In the genomic region with DNA sequence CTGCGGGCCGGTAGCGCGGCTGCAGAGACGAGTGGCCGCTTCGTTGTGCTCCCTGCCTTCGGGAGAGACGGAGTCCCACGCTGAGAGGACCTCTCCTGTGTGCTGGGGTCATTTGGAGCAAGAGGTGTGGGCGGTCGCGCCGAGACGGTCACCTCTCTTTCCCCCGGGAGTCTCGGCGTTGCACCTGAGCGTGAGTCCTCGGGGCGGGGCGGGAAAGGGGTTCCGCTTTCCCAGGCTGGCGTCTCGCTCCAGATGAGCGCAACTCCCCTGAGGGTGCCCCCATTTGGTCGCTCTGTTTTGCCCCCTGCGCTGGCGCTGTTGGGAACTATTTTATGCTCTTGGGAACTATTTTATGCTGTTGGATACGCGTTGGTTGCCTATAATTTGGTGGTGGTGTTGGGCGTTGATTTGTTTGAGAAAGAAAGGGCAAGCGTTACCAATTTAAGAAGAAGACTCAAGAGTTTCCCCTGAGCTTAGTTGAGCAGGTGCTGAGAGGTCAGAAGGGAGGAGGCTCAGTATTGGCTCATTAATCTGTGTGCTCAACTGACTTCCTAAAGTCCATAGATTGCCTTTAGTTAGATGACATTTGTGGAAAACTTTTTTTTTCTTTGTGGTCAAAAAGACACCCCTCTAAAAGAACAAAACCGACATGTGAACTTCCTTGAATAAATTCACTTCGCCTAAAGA, we compare ENCODE assay signal across 8 cellular contexts. TPM values are rescaled to one million over a fixed set of nuclear protein-coding genes. Genes with fewer than 3 reads are reported as not detected.
DNase-seq lines count a peak whose midpoint lies in the region; ATAC-seq and TF ChIP-seq lines count a peak whose summit lies in the region.

No MANE protein-coding gene starts in this region.

- 15% methylated on average over 9 of the region's 35 CpGs for WGBS in esophagus muscularis mucosa

- peak overlapping the region; percentile 15 to 70 (median 42) for H3K27ac Mint-ChIP-seq in nephron
- H3K27ac Mint-ChIP-seq in type B pancreatic cell, result peak overlapping the region; percentile 83

- peak; percentile 23 for ATAC-seq in HG03025 (IDR thresholded peaks at IDR 0.05; ENCODE audit: low FRiP score, unreplicated experiment)

- peak; percentile 43 for DNase-seq in NK-92 treated with Interleukin-12 subunit alpha and Interleukin-12 subunit beta, amount 100 ng/mL, for 24 hours (lab: John Stamatoyannopoulos, UW)
- no peak for DNase-seq in NK-92 (lab: John Stamatoyannopoulos, UW; ENCODE audit: unreplicated experiment)
- DNase-seq in NCI-H510A (lab: John Stamatoyannopoulos, UW), result peak; percentile 86
- peak; percentile 36 for DNase-seq in activated T-cell treated with anti-CD3 and anti-CD28 coated beads for 4 hours
- DNase-seq in esophagus muscularis mucosa (ENCODE audit: extremely low spot score), result no peak
- peak; percentile 69 for DNase-seq in type B pancreatic cell (ENCODE audit: extremely low spot score, unreplicated experiment)

- H3K27ac ChIP-seq in esophagus muscularis mucosa (replicated peaks in 1 of 4), result peak overlapping the region; percentile 85 to 94 (median 91)

- no peaks in the 10 kb centered on the region for H3K9me3 ChIP-seq in esophagus muscularis mucosa

- peaks cover 0 to 4% (median 2%) of the 10 kb centered on the region in 4 donors for H3K36me3 ChIP-seq in esophagus muscularis mucosa

- peaks cover 14% of the 10 kb centered on the region for H3K4me1 Mint-ChIP-seq in nephron
- H3K4me1 Mint-ChIP-seq in type B pancreatic cell (ENCODE audit: unreplicated experiment), result peaks cover 15% of the 10 kb centered on the region

- intact Hi-C loops in esophagus muscularis mucosa (cut with DNase I), result no loop called here

- no peaks in the 10 kb centered on the region for H3K27me3 ChIP-seq in esophagus muscularis mucosa

- H3K27me3 Mint-ChIP-seq in nephron (ENCODE audit: low read depth) (peaks cover 8% of the 10 kb centered on the region), type B pancreatic cell (no peaks in the 10 kb centered on the region)

- H3K36me3 Mint-ChIP-seq in nephron (ENCODE audit: low read depth), result no peaks in the 10 kb centered on the region
- H3K36me3 Mint-ChIP-seq in type B pancreatic cell, result no peaks in the 10 kb centered on the region

- TF ChIP-seq POLR2A in esophagus muscularis mucosa (IDR thresholded peaks at IDR 0.05; ENCODE audit: low read depth), result no peak

- TF ChIP-seq CTCF in esophagus muscularis mucosa (IDR thresholded peaks at IDR 0.05) (no peak), nephron (IDR thresholded peaks at IDR 0.05; ENCODE audit: unreplicated experiment in 3 of 3) (no peak), type B pancreatic cell (conservative IDR thresholded peaks at IDR 0.05) (no peak)

- peak overlapping the region in 2 of 3 experiments; percentile 81 to 86 for H3K4me3 Mint-ChIP-seq in nephron
- peak overlapping the region; percentile 90 for H3K4me3 Mint-ChIP-seq in type B pancreatic cell

- peak overlapping the region; percentile 77 to 98 (median 96) for H3K4me3 ChIP-seq in esophagus muscularis mucosa

- peaks cover 6% of the 10 kb centered on the region for H3K9me3 Mint-ChIP-seq in nephron
- no peaks in the 10 kb centered on the region for H3K9me3 Mint-ChIP-seq in type B pancreatic cell

- peaks cover 8 to 31% (median 22%) of the 10 kb centered on the region in 4 donors for H3K4me1 ChIP-seq in esophagus muscularis mucosa

- no peak for TF ChIP-seq EP300 in esophagus muscularis mucosa (IDR thresholded peaks at IDR 0.05)

RNA-seq across cellular contexts. Expression of a gene that starts 0.7 kb away (rescaled TPM):
- total RNA-seq in esophagus muscularis mucosa, result 1 to 10 TPM; 3.3 to 9.2 (median 4.1) TPM
- 12.2 and 13.1 TPM in 2 replicates for total RNA-seq in type B pancreatic cell (ENCODE audit: low replicate concordance)

Comparison
In these comparisons a context has a peak if more than half of its experiments do, and no peak if none do; other contexts are left out.
1. DNase-seq: peak in NK-92 treated with Interleukin-12 subunit alpha and Interleukin-12 subunit beta, amount 100 ng/mL, for 24 hours (single experiment), NCI-H510A (single experiment), activated T-cell treated with anti-CD3 and anti-CD28 coated beads for 4 hours (single experiment) and type B pancreatic cell (single experiment); none in NK-92 (single experiment) and esophagus muscularis mucosa (single experiment).